ENCODE assay signal across 20 cellular contexts in genomic region chr5:179089502-179089901, GRCh38.
"Had no signal": no experiment of that assay in that cellular context is flagged by ENCODE, and none has a peak within 500 bp of the region (broad histone marks: within the 10 kb centered on the region; RNA-seq: fewer than 3 reads in every experiment).

No MANE protein-coding gene starts in this region.

- H3K4me1 ChIP-seq: esophagus muscularis mucosa, foreskin keratinocyte, gastroesophageal sphincter, heart left ventricle, left lung, lower lobe of right lung had no signal

- H3K4me3 ChIP-seq: coronary artery, dorsolateral prefrontal cortex, esophagus muscularis mucosa, gastroesophageal sphincter, heart left ventricle, left lung, lower lobe of right lung, mucosa of descending colon had no signal

- FAIRE-seq: endothelial cell of umbilical vein, islet of Langerhans, keratinocyte had no signal

- H3K36me3 ChIP-seq: esophagus muscularis mucosa, gastroesophageal sphincter, heart left ventricle, left lung, lower lobe of right lung had no signal

- ATAC-seq: foreskin keratinocyte, gastroesophageal sphincter, heart left ventricle, left cardiac atrium, left lung, left ventricle myocardium superior, lower lobe of right lung, mucosa of descending colon had no signal

- H3K27ac ChIP-seq: coronary artery, dorsolateral prefrontal cortex, esophagus muscularis mucosa, foreskin keratinocyte, gastroesophageal sphincter, heart left ventricle, left lung, lower lobe of right lung had no signal

- DNase-seq: dermis blood vessel endothelial cell; dorsolateral prefrontal cortex; effector CD4-positive, alpha-beta T cell; effector memory CD4-positive, alpha-beta T cell; foreskin keratinocyte; heart left ventricle; hippocampal formation; left cardiac atrium; left lung; left ventricle myocardium superior; lower lobe of right lung; mesenchymal stem cell; mucosa of descending colon; naive B cell had no signal

- H3K27me3 ChIP-seq: dorsolateral prefrontal cortex, esophagus muscularis mucosa, foreskin keratinocyte, gastroesophageal sphincter, heart left ventricle, left lung had no signal
